ENCODE assay signal across 1 cellular context in the genomic region with DNA sequence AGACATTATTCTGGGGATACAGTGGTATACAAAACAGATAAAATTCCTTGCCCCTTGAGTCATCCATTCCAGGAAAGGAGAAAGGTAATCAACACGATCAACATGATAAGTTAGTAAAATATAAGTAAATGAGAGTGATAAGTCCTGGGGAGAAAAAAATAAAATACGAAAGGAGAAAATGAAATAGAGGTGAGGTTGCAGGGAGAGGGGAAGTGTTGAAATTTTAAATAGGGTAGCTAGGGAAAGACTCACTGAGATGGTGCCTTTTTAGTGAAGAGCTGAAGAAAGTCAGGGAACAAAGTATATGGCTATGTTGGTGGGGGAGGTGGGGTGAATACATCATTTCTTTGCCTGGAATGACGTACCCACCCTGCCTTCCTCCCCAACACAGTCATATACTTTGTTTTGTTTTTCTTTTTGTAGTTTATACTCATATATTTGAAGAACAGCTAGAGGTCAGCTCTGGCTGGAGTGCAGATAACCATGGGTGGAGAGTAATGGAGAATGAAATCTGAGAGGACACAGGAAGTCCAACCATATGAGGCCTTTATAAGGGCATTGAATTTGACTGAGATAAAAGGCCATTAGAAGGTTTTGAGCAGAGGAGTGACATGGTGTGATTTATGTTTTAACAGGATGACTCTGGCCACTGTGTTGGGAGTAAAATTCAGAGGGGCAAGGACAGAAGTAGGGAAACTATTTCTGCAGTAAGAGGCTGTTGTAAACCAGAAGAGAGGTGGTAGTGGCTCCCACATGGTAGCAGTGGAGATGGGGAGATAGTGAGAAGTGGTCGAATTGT.
TF ChIP-seq lines count a peak whose summit lies in the region.

No MANE protein-coding gene starts in this region.

TF ChIP-seq in endothelial cell of umbilical vein, 7 proteins besides CTCF, POLR2A, EP300 and RAD21 (continued from another document):
- TF ChIP-seq GATA2 (IDR thresholded peaks at IDR 0.05; ENCODE audit: insufficient read depth, insufficient read length, low read depth, low read length) (peak; percentile 89), JUN (IDR thresholded peaks at IDR 0.05; ENCODE audit: borderline replicate concordance, insufficient read depth, insufficient read length, low read depth) (peak; percentile 45), MAX (IDR thresholded peaks at IDR 0.05; ENCODE audit: insufficient read depth, insufficient read length) (no peak), POLR2AphosphoS5 (IDR thresholded peaks at IDR 0.05; ENCODE audit: insufficient read depth, low read depth, low read length) (peak; percentile 54)
